22 cellular contexts compared by ENCODE assay signal in the genomic region with DNA sequence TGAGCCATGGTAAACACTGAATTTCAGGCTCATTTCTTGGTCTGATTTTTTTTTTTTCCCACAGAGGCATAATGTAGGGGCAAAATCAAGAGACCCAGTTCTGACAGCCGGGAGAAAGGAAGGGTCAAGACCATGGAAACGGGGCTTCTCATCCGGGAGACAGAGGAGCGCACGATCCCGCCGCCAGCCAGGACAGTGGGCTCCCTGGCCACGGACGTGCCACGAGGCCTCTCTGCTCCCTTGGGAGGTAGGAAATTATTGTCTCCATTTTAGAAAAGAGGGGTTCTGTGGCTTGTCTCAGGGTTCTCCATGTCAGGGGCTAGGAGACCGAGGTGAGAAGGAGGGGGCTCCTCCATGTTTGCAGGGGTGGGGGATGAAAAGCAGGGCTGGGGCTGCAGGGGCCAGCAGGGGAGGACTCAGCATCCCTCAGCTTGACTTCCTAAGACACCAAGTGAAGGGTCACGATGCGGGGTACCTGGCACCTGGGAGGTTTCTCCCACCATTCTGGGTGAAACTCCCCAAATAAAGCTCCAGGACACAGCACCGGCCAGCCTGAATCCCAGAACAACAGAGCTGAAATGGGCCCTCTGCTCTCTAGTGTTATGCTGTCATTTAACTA. TPM values are rescaled to one million over a fixed set of nuclear protein-coding genes. Genes with fewer than 3 reads are reported as not detected.
A peak's percentile ranks its signal among the peaks of the same experiment; 100 is the strongest.
DNase-seq lines count a peak whose midpoint lies in the region; TF ChIP-seq lines count a peak whose summit lies in the region.
"Had no signal": no experiment of that assay in that cellular context is flagged by ENCODE, and none has a peak within 500 bp of the region (broad histone marks: within the 10 kb centered on the region; RNA-seq: fewer than 3 reads in every experiment).

No MANE protein-coding gene starts in this region.

- intact Hi-C loops in esophagus muscularis mucosa (cut with DNase I), result loop anchor here (5.0 kb wide), 1 partner anchor 62 kb away; the partner anchor contains the start of gene ZCCHC24
- intact Hi-C loops in posterior vena cava (cut with DNase I), result loop anchor here in 1 of 2 donors (5.0 kb wide), 1 partner anchor 57 kb away; no protein-coding TSS in a partner anchor

- no peak for TF ChIP-seq CTCF in GM10248 (IDR thresholded peaks at IDR 0.05; ENCODE audit: control extremely low read depth, extremely low read depth, low read depth, missing control alignments)
- no peak for TF ChIP-seq CTCF in esophagus muscularis mucosa (IDR thresholded peaks at IDR 0.05)

- no peaks in the 10 kb centered on the region for H3K9me3 ChIP-seq in esophagus muscularis mucosa
- H3K9me3 ChIP-seq in effector memory CD4-positive, alpha-beta T cell (ENCODE audit: control insufficient read depth, low read length), result no peaks in the 10 kb centered on the region
- H3K9me3 ChIP-seq: BLaER1 had no signal

- H3K36me3 ChIP-seq in H7 (replicated peaks; ENCODE audit: control insufficient read depth, insufficient read depth, low read length), result no peaks in the 10 kb centered on the region
- H3K36me3 ChIP-seq in esophagus muscularis mucosa, result peaks cover 0 to 56% (median 52%) of the 10 kb centered on the region in 4 donors
- no peaks in the 10 kb centered on the region for H3K36me3 ChIP-seq in effector memory CD4-positive, alpha-beta T cell (ENCODE audit: control insufficient read depth, insufficient read depth, low read length)

- TF ChIP-seq EP300 in esophagus muscularis mucosa (IDR thresholded peaks at IDR 0.05), result no peak

- H3K4me3 ChIP-seq in H7 (ENCODE audit: insufficient read depth, low read depth, low read length) (no peak overlapping the region), esophagus muscularis mucosa (no peak overlapping the region)
- H3K4me3 ChIP-seq in effector memory CD4-positive, alpha-beta T cell (ENCODE audit: insufficient read depth, low read depth, low read length, poor library complexity, severe bottlenecking), result no peak overlapping the region
- H3K4me3 ChIP-seq: BLaER1, GM12878 had no signal

- 96% methylated on average over 12 of the region's 14 CpGs for WGBS in esophagus muscularis mucosa

- no peak for TF ChIP-seq POLR2A in esophagus muscularis mucosa (IDR thresholded peaks at IDR 0.05; ENCODE audit: low read depth)

- CTCF ChIA-PET in GM10248 (lab: Yijun Ruan, JAX), result interaction anchor here (1.2 kb wide), 1 partner anchor 83 kb away, joined by 3 read pairs; no protein-coding TSS in a partner anchor

- H3K27me3 ChIP-seq in H7 (ENCODE audit: control insufficient read depth, insufficient read depth, low read length) (no peaks in the 10 kb centered on the region), esophagus muscularis mucosa (no peaks in the 10 kb centered on the region)
- H3K27me3 ChIP-seq in effector memory CD4-positive, alpha-beta T cell (replicated peaks; ENCODE audit: control insufficient read depth, insufficient read depth, low read length, poor library complexity, severe bottlenecking), result no peaks in the 10 kb centered on the region
- H3K27me3 ChIP-seq: BLaER1 had no signal

- H3K4me1 ChIP-seq in esophagus muscularis mucosa, result peaks cover 47 to 79% (median 56%) of the 10 kb centered on the region in 4 donors
- no peaks in the 10 kb centered on the region for H3K4me1 ChIP-seq in effector memory CD4-positive, alpha-beta T cell (ENCODE audit: control insufficient read depth, insufficient read depth, low read length, poor library complexity, severe bottlenecking)

- POLR2A ChIA-PET in GM10248 (lab: Yijun Ruan, JAX), result no interaction called here

- DNase-seq in GM10248 (ENCODE audit: extremely low spot score) (peak; percentile 17), H7 (peak; percentile 36), esophagus muscularis mucosa (ENCODE audit: extremely low spot score) (peak; percentile 68), posterior vena cava (ENCODE audit: low spot score) (peak; percentile 47), NCI-H226 (no peak), cerebellum (ENCODE audit: low spot score) (no peak), DMS79 (lab: John Stamatoyannopoulos, UW) (no peak)
- no peak for DNase-seq in effector memory CD4-positive, alpha-beta T cell
- DNase-seq: activated naive CD4-positive, alpha-beta T cell treated with anti-CD3 and anti-CD28 coated beads, Interleukin-2, amount 50 U/mL, for 16 hours; effector CD4-positive, alpha-beta T cell; immature natural killer cell; Kasumi-1; left colon; NCI-H146; NCI-H446; NCI-H748 treated with DMSO at 0.1 percent for 48 hours; SHP77 treated with DMSO at 0.1 percent for 48 hours; stimulated activated CD4-positive, alpha-beta T cell treated with anti-CD3 and anti-CD28 coated beads, Interleukin-4, amount 100 ng/mL, for 24 hours; SW 1271; T1000 had no signal

- H3K27ac ChIP-seq in esophagus muscularis mucosa (replicated peaks in 1 of 4), result peak overlapping the region in 3 of 4 donors; percentile 55 to 91 (median 76)
- no peak overlapping the region for H3K27ac ChIP-seq in effector memory CD4-positive, alpha-beta T cell (ENCODE audit: insufficient read depth, low read length, poor library complexity, severe bottlenecking)
- H3K27ac ChIP-seq: BLaER1 had no signal

RNA-seq across cellular contexts. Expression of gene PPIF, which starts 37.6 kb away (rescaled TPM):
- 78.6 and 87.5 TPM in 2 replicates for total RNA-seq in H7 (2014; rRNA removed; shearing (Covaris generic))
- total RNA-seq in esophagus muscularis mucosa (10 to 100 TPM; 19.5 to 42.2 (median 24.4) TPM), posterior vena cava (10 to 100 TPM; 20.4 to 23.9 TPM), cerebellum (10.9 TPM)

Comparison
In these comparisons a context has a peak if more than half of its experiments do, and no peak if none do; other contexts are left out.
1. DNase-seq: peak in GM10248 (single experiment), H7 (single experiment), esophagus muscularis mucosa (single experiment) and posterior vena cava (single experiment); none in effector memory CD4-positive, alpha-beta T cell (0 of 3), NCI-H226 (single experiment), cerebellum (single experiment) and DMS79 (single experiment).